In genomic region chr3:43296565-43296964, GRCh38 we compare ENCODE assay signal across 8 cellular contexts. TPM values are rescaled to one million over a fixed set of nuclear protein-coding genes. Genes with fewer than 3 reads are reported as not detected.
DNase-seq lines count a peak whose midpoint lies in the region; ATAC-seq and TF ChIP-seq lines count a peak whose summit lies in the region.

No MANE protein-coding gene starts in this region.

- 0 out of 2 replicates have a peak, but pooled peaks cover 6% of the 10 kb centered on the region for H4K20me1 ChIP-seq in MM.1S (ENCODE audit: insufficient read depth, low read length)

- H3K27me3 Mint-ChIP-seq in CD8-positive, alpha-beta T cell (ENCODE audit: low read depth), result no peaks in the 10 kb centered on the region

- H3K4me3 Mint-ChIP-seq in CD8-positive, alpha-beta T cell, result peak overlapping the region; percentile 87

- in situ Hi-C loops in G401 (cut with HindIII; ENCODE audit: low sequenced_read_pairs), result no loop called here

- intact Hi-C loops in CD8-positive, alpha-beta T cell (cut with DNase I, micrococcal nuclease), result loop anchor here (1.0 to 10.0 kb wide), 8 partner anchors 9 to 712 kb away; partner anchors contain the start of genes ACKR2 (in 1 of the 2), HIGD1A (in 1 of the 2) and SEC22C (in 1 of the 2)
- intact Hi-C loops in lower lobe of right lung (cut with DNase I), result no loop called here

- no peak for TF ChIP-seq CTCF in CD8-positive, alpha-beta T cell (IDR thresholded peaks at IDR 0.05)
- TF ChIP-seq CTCF in MM.1S (IDR thresholded peaks at IDR 0.05; ENCODE audit: low read length), result no peak
- TF ChIP-seq CTCF in lower lobe of right lung (IDR thresholded peaks at IDR 0.05), result no peak

- H3K27ac Mint-ChIP-seq in CD8-positive, alpha-beta T cell, result peak overlapping the region; percentile 96

- H2AFZ ChIP-seq in MM.1S (ENCODE audit: low read length), result no peak overlapping the region

- H3K9ac ChIP-seq in MM.1S (ENCODE audit: low read length), result no peak overlapping the region

- no peaks in the 10 kb centered on the region for H3K9me2 ChIP-seq in MM.1S (replicated peaks; ENCODE audit: insufficient read depth, low read length)

- H3K4me3 ChIP-seq in CD8-positive, alpha-beta T cell (ENCODE audit: low read depth, low read length), result peak overlapping the region; percentile 45
- H3K4me3 ChIP-seq in MM.1S (ENCODE audit: low read length) (no peak overlapping the region), lower lobe of right lung (peak overlapping the region; percentile 2)

- no peaks in the 10 kb centered on the region for H3K36me3 ChIP-seq in CD8-positive, alpha-beta T cell (ENCODE audit: insufficient read depth, low read length)
- H3K36me3 ChIP-seq in MM.1S (replicated peaks; ENCODE audit: insufficient read depth, low read length) (no peaks in the 10 kb centered on the region; the same call in 1 of the 2 replicates), lower lobe of right lung (peaks cover 12% of the 10 kb centered on the region)

- H3K4me1 Mint-ChIP-seq in CD8-positive, alpha-beta T cell (ENCODE audit: low read depth), result peaks cover 85% of the 10 kb centered on the region

- H3K4me2 ChIP-seq in MM.1S (ENCODE audit: low read depth, low read length), result peak overlapping the region; percentile 52

- H3K9me3 Mint-ChIP-seq in CD8-positive, alpha-beta T cell, result no peaks in the 10 kb centered on the region

- CTCF ChIA-PET in CD8-positive, alpha-beta T cell (lab: Charles Lee), result interaction anchor here (0.7 to 4.4 kb wide), 17 partner anchors 10 to 275 kb away, joined by 3 to 25 read pairs (median 3); partner anchors contain the start of gene SNRK

- H3K27ac ChIP-seq in CD8-positive, alpha-beta T cell (ENCODE audit: low read depth, low read length), result peak overlapping the region; percentile 57
- H3K27ac ChIP-seq in MM.1S (ENCODE audit: low read length) (peak overlapping the region; percentile 13; the same call in 1 of the 2 replicates), lower lobe of right lung (no peak overlapping the region)

- DNase-seq in CD8-positive, alpha-beta T cell, result peak; percentile 22 to 85 (median 67)
- DNase-seq in MM.1S (peak; percentile 58), lower lobe of right lung (peak; percentile 64), NCI-H2029 treated with DMSO at 0.1 percent for 48 hours (lab: John Stamatoyannopoulos, UW) (no peak), D341Med (ENCODE audit: low spot score) (no peak), G401 (ENCODE audit: low spot score) (no peak)
- DNase-seq in activated T-cell treated with anti-CD3 and anti-CD28 coated beads, Interleukin-2, amount 50 U/mL, for 1 hour, result peak; percentile 56

- peaks cover 89% of the 10 kb centered on the region for H3K4me1 ChIP-seq in CD8-positive, alpha-beta T cell (ENCODE audit: insufficient read depth, low read length)
- peaks cover 46% of the 10 kb centered on the region for H3K4me1 ChIP-seq in MM.1S (ENCODE audit: low read length)
- peaks cover 86% of the 10 kb centered on the region for H3K4me1 ChIP-seq in lower lobe of right lung

- ATAC-seq in CD8-positive, alpha-beta T cell, result peak; percentile 88
- peak; percentile 88 for ATAC-seq in GM21529 (IDR thresholded peaks at IDR 0.05; ENCODE audit: unreplicated experiment)
- ATAC-seq in lower lobe of right lung, result peak; percentile 80 to 85

- peaks cover 44% of the 10 kb centered on the region for H3K36me3 Mint-ChIP-seq in CD8-positive, alpha-beta T cell

- peaks cover 98% of the 10 kb centered on the region for H3K79me2 ChIP-seq in MM.1S (ENCODE audit: low read length)

- no peaks in the 10 kb centered on the region for H3K9me3 ChIP-seq in CD8-positive, alpha-beta T cell (ENCODE audit: low read length)
- no peaks in the 10 kb centered on the region for H3K9me3 ChIP-seq in MM.1S (replicated peaks; ENCODE audit: insufficient read depth, low read length)
- no peaks in the 10 kb centered on the region for H3K9me3 ChIP-seq in lower lobe of right lung

- H3F3A ChIP-seq in MM.1S (ENCODE audit: insufficient read depth, low read length), result no peaks in the 10 kb centered on the region

- POLR2A ChIA-PET in CD8-positive, alpha-beta T cell (lab: Charles Lee), result interaction anchor here (0.6 to 8.6 kb wide), 25 partner anchors 10 to 207 kb away, joined by 3 to 86 read pairs (median 5); partner anchors contain the start of gene SNRK

- H3K27me3 ChIP-seq in CD8-positive, alpha-beta T cell (ENCODE audit: insufficient read depth, low read length), result no peaks in the 10 kb centered on the region
- H3K27me3 ChIP-seq in MM.1S (replicated peaks; ENCODE audit: insufficient read depth, low read length), result no peaks in the 10 kb centered on the region
- no peaks in the 10 kb centered on the region for H3K27me3 ChIP-seq in lower lobe of right lung (ENCODE audit: low read depth)

RNA-seq across cellular contexts. Expression of gene SNRK, which starts 10.2 kb away (rescaled TPM):
- total RNA-seq in CD8-positive, alpha-beta T cell, result 100 to 1,000 TPM; 280 to 281 TPM
- total RNA-seq in lower lobe of right lung, result 55.1 TPM
- 7.1 and 11.2 TPM in 2 replicates for total RNA-seq in G401 (2014; rRNA removed; shearing (Covaris generic))

Comparison
In these comparisons a context has a peak if more than half of its experiments do, and no peak if none do; other contexts are left out.
1. DNase-seq: peak in CD8-positive, alpha-beta T cell (7 of 7), MM.1S (single experiment), activated T-cell treated with anti-CD3 and anti-CD28 coated beads, Interleukin-2, amount 50 U/mL, for 1 hour (single experiment) and lower lobe of right lung (single experiment); none in NCI-H2029 treated with DMSO at 0.1 percent for 48 hours (single experiment), D341Med (single experiment) and G401 (single experiment).
2. Peak in every context shown above with its lines, with median percentiles within 50 percentile points of each other: ATAC-seq.